1 cellular context compared by ENCODE assay signal in the genomic region with DNA sequence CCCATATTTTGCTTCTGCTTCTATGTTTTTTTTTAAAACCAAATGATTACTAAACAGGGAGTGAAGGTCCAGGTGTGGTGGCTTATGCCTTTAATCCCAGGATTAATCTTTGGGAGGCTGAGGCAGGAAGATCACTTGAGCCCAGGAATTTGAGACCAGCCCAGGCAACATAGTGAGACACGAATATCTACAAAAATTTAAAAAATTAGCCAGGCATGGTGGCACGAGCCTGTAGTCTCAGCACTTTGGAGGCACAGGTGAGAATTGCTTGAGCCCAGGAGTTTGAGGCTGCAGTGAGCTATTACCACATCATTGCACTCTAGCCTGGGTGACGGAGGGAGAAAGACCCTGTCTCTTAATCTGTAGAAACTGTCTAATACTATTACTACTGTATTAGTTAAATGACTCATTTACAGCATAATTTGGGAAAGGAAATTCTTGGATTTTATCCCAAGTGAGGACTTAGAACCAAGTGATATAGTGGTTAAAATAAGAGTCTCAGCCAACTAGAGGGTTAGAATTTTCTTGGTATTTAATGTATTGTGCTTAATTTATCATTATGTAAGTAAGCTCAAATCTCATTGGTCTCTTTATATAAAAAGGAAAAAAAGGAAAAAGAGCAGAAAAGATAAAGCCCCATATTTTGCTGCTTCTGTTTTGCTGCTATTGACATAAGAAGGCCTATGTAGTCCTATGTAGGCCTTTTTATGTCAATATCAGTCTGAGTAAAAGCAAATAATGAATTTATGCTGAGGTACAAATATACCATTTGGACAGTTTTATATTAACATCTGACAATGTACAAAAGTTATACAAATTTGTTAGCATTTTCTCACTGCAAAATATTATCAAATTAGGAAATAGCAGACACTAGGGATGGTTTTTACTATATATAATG.
TF ChIP-seq lines count a peak whose summit lies in the region.

No MANE protein-coding gene starts in this region.

TF ChIP-seq in HepG2, 621 proteins besides CTCF, POLR2A, EP300 and RAD21 (continued from another document):
- TF ChIP-seq, protein P1, sequence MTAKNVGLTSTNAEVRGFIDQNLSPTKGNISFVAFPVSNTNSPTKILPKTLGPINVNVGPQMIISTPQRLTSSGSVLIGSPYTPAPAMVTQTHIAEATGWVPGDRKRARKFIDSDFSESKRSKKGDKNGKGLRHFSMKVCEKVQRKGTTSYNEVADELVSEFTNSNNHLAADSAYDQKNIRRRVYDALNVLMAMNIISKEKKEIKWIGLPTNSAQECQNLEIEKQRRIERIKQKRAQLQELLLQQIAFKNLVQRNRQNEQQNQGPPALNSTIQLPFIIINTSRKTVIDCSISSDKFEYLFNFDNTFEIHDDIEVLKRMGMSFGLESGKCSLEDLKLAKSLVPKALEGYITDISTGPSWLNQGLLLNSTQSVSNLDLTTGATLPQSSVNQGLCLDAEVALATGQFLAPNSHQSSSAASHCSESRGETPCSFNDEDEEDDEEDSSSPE (CRISPR knock-in tag; IDR thresholded peaks at IDR 0.05): no peak
- TF ChIP-seq RARA (CRISPR knock-in tag; IDR thresholded peaks at IDR 0.05) (no peak), FOXA3 (CRISPR knock-in tag; IDR thresholded peaks at IDR 0.05) (0 out of 2 replicates have a peak, but pooled peaks have one; percentile 24), ZNF572 (CRISPR knock-in tag; IDR thresholded peaks at IDR 0.05) (no peak), SNRNP70 (IDR thresholded peaks at IDR 0.05; ENCODE audit: low read depth, low read length) (no peak), ZHX2 (IDR thresholded peaks at IDR 0.05; ENCODE audit: low read depth) (no peak), ZHX2 (CRISPR knock-in tag; IDR thresholded peaks at IDR 0.05; ENCODE audit: borderline replicate concordance) (no peak), ZKSCAN8 (CRISPR knock-in tag; IDR thresholded peaks at IDR 0.05; ENCODE audit: borderline replicate concordance) (no peak), FOXA1 (IDR thresholded peaks at IDR 0.05) (peak; percentile 79), FOXA1 (CRISPR knock-in tag; IDR thresholded peaks at IDR 0.05) (no peak; the same call in 1 of the 2 replicates), TOPORS (CRISPR knock-in tag; IDR thresholded peaks at IDR 0.05) (no peak)
- TF ChIP-seq, protein P2, sequence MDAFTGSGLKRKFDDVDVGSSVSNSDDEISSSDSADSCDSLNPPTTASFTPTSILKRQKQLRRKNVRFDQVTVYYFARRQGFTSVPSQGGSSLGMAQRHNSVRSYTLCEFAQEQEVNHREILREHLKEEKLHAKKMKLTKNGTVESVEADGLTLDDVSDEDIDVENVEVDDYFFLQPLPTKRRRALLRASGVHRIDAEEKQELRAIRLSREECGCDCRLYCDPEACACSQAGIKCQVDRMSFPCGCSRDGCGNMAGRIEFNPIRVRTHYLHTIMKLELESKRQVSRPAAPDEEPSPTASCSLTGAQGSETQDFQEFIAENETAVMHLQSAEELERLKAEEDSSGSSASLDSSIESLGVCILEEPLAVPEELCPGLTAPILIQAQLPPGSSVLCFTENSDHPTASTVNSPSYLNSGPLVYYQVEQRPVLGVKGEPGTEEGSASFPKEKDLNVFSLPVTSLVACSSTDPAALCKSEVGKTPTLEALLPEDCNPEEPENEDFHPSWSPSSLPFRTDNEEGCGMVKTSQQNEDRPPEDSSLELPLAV (CRISPR knock-in tag; conservative IDR thresholded peaks at IDR 0.05; ENCODE audit: low read depth): no peak
